1 cellular context compared by ENCODE assay signal in the genomic region with DNA sequence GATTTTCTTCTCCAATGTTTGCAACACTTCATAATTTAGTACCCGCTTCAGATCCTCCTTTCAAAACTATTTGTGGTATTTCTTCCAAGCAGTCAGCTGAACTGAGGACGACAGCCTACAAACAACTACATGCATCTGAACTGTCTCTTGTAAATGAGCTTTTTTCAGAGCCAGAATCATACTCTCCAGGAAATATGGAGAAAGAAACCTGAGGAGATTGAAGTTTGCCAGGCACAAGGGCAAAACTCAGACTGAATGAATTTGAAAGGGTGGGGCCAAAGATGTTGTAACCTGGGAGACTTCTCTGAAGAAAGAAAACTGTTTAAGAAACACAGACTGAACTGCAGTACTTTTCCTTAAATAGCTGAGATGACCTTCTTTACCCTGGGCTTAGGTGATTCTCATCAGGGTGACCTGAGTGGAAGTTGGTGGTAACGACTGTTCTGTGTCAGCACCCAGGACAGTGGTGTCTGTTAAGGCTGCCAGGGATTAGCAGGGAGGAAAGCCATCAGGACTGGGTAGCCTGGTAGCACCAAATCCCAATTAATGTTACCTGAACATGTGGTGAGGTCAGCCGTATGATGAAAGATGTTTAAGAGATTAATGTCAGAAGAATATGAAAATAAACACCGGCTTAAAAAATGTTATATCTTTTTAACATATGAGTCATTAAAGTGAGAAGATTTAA.
TF ChIP-seq lines count a peak whose summit lies in the region.

No MANE protein-coding gene starts in this region.

TF ChIP-seq in HEK293, 187 proteins besides CTCF, POLR2A, EP300 and RAD21 (continued from another document):
- TF ChIP-seq REST (tag by site-specific recombination; IDR thresholded peaks at IDR 0.05) (peak; percentile 56; the same call in 1 of the 2 replicates), ZNF391 (tag by site-specific recombination; IDR thresholded peaks at IDR 0.05; ENCODE audit: borderline replicate concordance, low read depth) (no peak)
